Comparison of ENCODE assay signal across 1 cellular context in genomic region chr14:39431416-39432178, GRCh38.
TF ChIP-seq lines count a peak whose summit lies in the region.

No MANE protein-coding gene starts in this region.

TF ChIP-seq in HepG2, 621 proteins besides CTCF, POLR2A, EP300 and RAD21 (continued from another document and continues in another):
- TF ChIP-seq CREBL2 (CRISPR knock-in tag; IDR thresholded peaks at IDR 0.05; ENCODE audit: borderline replicate concordance), result no peak
- 0 out of 2 replicates have a peak, but pooled peaks have one; percentile 12 for TF ChIP-seq ZNF652 (CRISPR knock-in tag; IDR thresholded peaks at IDR 0.05; ENCODE audit: borderline replicate concordance, low read depth)
- TF ChIP-seq USF2 (IDR thresholded peaks at IDR 0.05; ENCODE audit: low read depth, low read length), result no peak
- no peak for TF ChIP-seq USF2 (CRISPR knock-in tag; IDR thresholded peaks at IDR 0.05; ENCODE audit: borderline replicate concordance)
- no peak for TF ChIP-seq JUNB (CRISPR knock-in tag; IDR thresholded peaks at IDR 0.05; ENCODE audit: borderline replicate concordance)
- no peak for TF ChIP-seq RARA (CRISPR knock-in tag; IDR thresholded peaks at IDR 0.05)
- no peak for TF ChIP-seq CENPX (CRISPR knock-in tag; IDR thresholded peaks at IDR 0.05)
- TF ChIP-seq SMAD1 (CRISPR knock-in tag; IDR thresholded peaks at IDR 0.05; ENCODE audit: borderline replicate concordance, low read depth), result peak; percentile 89; the same call in 1 of the 2 replicates
- TF ChIP-seq ZNF17 (CRISPR knock-in tag; IDR thresholded peaks at IDR 0.05), result no peak
- no peak for TF ChIP-seq DR1 (CRISPR knock-in tag; IDR thresholded peaks at IDR 0.05)
- no peak for TF ChIP-seq ZBTB49 (CRISPR knock-in tag; IDR thresholded peaks at IDR 0.05; ENCODE audit: borderline replicate concordance)
- TF ChIP-seq SNAPC4 (CRISPR knock-in tag; IDR thresholded peaks at IDR 0.05), result no peak
- no peak for TF ChIP-seq PAF1 (CRISPR knock-in tag; IDR thresholded peaks at IDR 0.05)
- TF ChIP-seq, protein P1, sequence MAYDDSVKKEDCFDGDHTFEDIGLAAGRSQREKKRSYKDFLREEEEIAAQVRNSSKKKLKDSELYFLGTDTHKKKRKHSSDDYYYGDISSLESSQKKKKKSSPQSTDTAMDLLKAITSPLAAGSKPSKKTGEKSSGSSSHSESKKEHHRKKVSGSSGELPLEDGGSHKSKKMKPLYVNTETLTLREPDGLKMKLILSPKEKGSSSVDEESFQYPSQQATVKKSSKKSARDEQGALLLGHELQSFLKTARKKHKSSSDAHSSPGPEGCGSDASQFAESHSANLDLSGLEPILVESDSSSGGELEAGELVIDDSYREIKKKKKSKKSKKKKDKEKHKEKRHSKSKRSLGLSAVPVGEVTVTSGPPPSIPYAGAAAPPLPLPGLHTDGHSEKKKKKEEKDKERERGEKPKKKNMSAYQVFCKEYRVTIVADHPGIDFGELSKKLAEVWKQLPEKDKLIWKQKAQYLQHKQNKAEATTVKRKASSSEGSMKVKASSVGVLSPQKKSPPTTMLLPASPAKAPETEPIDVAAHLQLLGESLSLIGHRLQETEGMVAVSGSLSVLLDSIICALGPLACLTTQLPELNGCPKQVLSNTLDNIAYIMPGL (CRISPR knock-in tag; IDR thresholded peaks at IDR 0.05; ENCODE audit: borderline replicate concordance in 1 of 2, low read depth in 1 of 2), result peak; percentile 52 to 87; a peak in 2 of 4 replicates
- no peak for TF ChIP-seq RFX3 (CRISPR knock-in tag; IDR thresholded peaks at IDR 0.05)
- TF ChIP-seq, protein P2, sequence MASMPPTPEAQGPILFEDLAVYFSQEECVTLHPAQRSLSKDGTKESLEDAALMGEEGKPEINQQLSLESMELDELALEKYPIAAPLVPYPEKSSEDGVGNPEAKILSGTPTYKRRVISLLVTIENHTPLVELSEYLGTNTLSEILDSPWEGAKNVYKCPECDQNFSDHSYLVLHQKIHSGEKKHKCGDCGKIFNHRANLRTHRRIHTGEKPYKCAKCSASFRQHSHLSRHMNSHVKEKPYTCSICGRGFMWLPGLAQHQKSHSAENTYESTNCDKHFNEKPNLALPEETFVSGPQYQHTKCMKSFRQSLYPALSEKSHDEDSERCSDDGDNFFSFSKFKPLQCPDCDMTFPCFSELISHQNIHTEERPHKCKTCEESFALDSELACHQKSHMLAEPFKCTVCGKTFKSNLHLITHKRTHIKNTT (CRISPR knock-in tag; IDR thresholded peaks at IDR 0.05), result no peak
- 0 out of 2 replicates have a peak, but pooled peaks have one; percentile 5 for TF ChIP-seq ZSCAN31 (CRISPR knock-in tag; IDR thresholded peaks at IDR 0.05; ENCODE audit: low read depth)
- TF ChIP-seq ZNF574 (CRISPR knock-in tag; IDR thresholded peaks at IDR 0.05), result no peak; the same call in 1 of the 2 replicates
- TF ChIP-seq ZBTB26 (CRISPR knock-in tag; IDR thresholded peaks at IDR 0.05; ENCODE audit: borderline replicate concordance), result 0 out of 2 replicates have a peak, but pooled peaks have one; percentile 27
- no peak for TF ChIP-seq ZNF644 (CRISPR knock-in tag; IDR thresholded peaks at IDR 0.05; ENCODE audit: low read depth)
- peak; percentile 76; the same call in 1 of the 2 replicates for TF ChIP-seq EEA1 (CRISPR knock-in tag; IDR thresholded peaks at IDR 0.05; ENCODE audit: borderline replicate concordance)
- TF ChIP-seq GTF3A (CRISPR knock-in tag; conservative IDR thresholded peaks at IDR 0.05), result no peak
- TF ChIP-seq ZSCAN21 (CRISPR knock-in tag; IDR thresholded peaks at IDR 0.05; ENCODE audit: borderline replicate concordance), result peak; percentile 88
- TF ChIP-seq ZMYM4 (CRISPR knock-in tag; IDR thresholded peaks at IDR 0.05), result no peak
- no peak; the same call in 1 of the 2 replicates for TF ChIP-seq NFATC3 (CRISPR knock-in tag; IDR thresholded peaks at IDR 0.05)
- no peak for TF ChIP-seq HOXA3 (CRISPR knock-in tag; IDR thresholded peaks at IDR 0.05)
- no peak; the same call in 1 of the 2 replicates for TF ChIP-seq CENPT (CRISPR knock-in tag; IDR thresholded peaks at IDR 0.05; ENCODE audit: low read depth)
- 0 out of 2 replicates have a peak, but pooled peaks have one; percentile 20 for TF ChIP-seq ZBTB3 (CRISPR knock-in tag; IDR thresholded peaks at IDR 0.05; ENCODE audit: borderline replicate concordance, low read depth)
- TF ChIP-seq CERS6 (CRISPR knock-in tag; IDR thresholded peaks at IDR 0.05), result peak; percentile 82; the same call in 1 of the 2 replicates
- peak; percentile 81 for TF ChIP-seq TAF1 (CRISPR knock-in tag; IDR thresholded peaks at IDR 0.05)
- peak; percentile 80 for TF ChIP-seq ZNF232 (CRISPR knock-in tag; IDR thresholded peaks at IDR 0.05; ENCODE audit: borderline replicate concordance)
- peak; percentile 73; the same call in 1 of the 2 replicates for TF ChIP-seq ZNF333 (CRISPR knock-in tag; IDR thresholded peaks at IDR 0.05; ENCODE audit: borderline replicate concordance)
- peak; percentile 64; the same call in 1 of the 2 replicates for TF ChIP-seq MYC (CRISPR knock-in tag; IDR thresholded peaks at IDR 0.05; ENCODE audit: borderline replicate concordance)
- no peak for TF ChIP-seq FOXA3 (CRISPR knock-in tag; IDR thresholded peaks at IDR 0.05)
- TF ChIP-seq MTERF4 (CRISPR knock-in tag; IDR thresholded peaks at IDR 0.05), result no peak
- peak; percentile 51; the same call in 1 of the 2 replicates for TF ChIP-seq IRX3 (CRISPR knock-in tag; IDR thresholded peaks at IDR 0.05; ENCODE audit: borderline replicate concordance, low read depth)
